Comparison of ENCODE assay signal across 18 cellular contexts in the genomic region with DNA sequence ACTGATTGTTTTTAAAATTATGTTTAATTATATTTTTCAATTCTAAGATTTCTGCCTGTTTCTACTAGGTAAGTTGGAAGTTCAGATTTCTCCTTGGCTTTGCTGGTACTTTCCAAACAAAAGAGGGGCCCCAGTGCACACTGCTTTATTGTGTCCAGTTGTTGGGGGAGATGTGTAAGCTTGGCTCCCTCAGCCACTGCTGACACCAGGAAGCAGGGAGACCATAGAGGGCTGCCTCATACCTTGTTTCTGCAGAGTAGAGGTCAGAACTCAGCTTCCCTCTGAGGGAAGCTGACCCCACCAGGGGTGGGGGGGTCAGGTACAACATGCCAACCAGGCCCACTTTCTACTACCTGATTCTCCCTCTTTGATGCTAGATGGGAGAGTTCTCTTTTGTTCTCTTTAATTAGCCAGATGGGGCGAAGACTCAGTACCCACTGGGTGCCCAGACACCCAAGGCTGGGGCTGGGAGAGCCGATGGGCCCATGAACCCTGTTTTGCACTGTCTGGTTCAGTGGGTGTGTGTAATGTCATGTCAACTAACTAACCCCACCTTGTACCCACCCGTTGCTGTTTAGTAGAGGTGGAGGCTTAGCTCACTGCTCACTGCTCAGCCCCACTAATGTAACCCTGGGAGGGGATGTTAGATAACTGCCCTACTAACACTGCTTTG. TPM values are rescaled to one million over a fixed set of nuclear protein-coding genes. Genes with fewer than 3 reads are reported as not detected.
DNase-seq lines count a peak whose midpoint lies in the region; ATAC-seq, FAIRE-seq and TF ChIP-seq lines count a peak whose summit lies in the region.
"Had no signal": no experiment of that assay in that cellular context is flagged by ENCODE, and none has a peak within 500 bp of the region (broad histone marks: within the 10 kb centered on the region; RNA-seq: fewer than 3 reads in every experiment).

No MANE protein-coding gene starts in this region.

- peak overlapping the region; percentile 4 for H3K4ac ChIP-seq in trophoblast cell (ENCODE audit: low read depth, low read length)

- in situ Hi-C loops in HepG2 (cut with HindIII; ENCODE audit: extremely low pct_ligation_motif_present, low pct_unique_long_range_greater_than_20kb): no loop called here

- no peak overlapping the region for H3K9ac ChIP-seq in HepG2 (ENCODE audit: insufficient read depth, low read depth, low read length)
- H3K9ac ChIP-seq in astrocyte (ENCODE audit: low read length): no peak overlapping the region
- no peak overlapping the region for H3K9ac ChIP-seq in trophoblast cell (ENCODE audit: low read length)

- ATAC-seq in HepG2: peak; percentile 73
- no peak for ATAC-seq in right lobe of liver
- no peak for ATAC-seq in activated naive CD8-positive, alpha-beta T cell treated with anti-CD3 and anti-CD28 coated beads, Interleukin-2, amount 50 U/mL, for 24 hours

- H2AFZ ChIP-seq in HepG2 (ENCODE audit: low read length) (no peak overlapping the region), astrocyte (ENCODE audit: low read depth, low read length) (no peak overlapping the region), trophoblast cell (ENCODE audit: insufficient read depth, low read length, poor library complexity) (no peak overlapping the region)

- H2BK120ac ChIP-seq in trophoblast cell (ENCODE audit: insufficient read depth, low read length, poor library complexity): no peak overlapping the region

- H3K36me3 ChIP-seq in HepG2 (replicated peaks in 1 of 2; ENCODE audit: control insufficient read depth in 1 of 2, insufficient read depth in 2 of 2, low read length in 2 of 2): peaks cover 7 to 52% of the 10 kb centered on the region in 2 experiments; a peak in 4 of 5 replicates
- no peaks in the 10 kb centered on the region for H3K36me3 ChIP-seq in right lobe of liver
- H3K36me3 ChIP-seq in astrocyte (ENCODE audit: insufficient read depth, low read length): no peaks in the 10 kb centered on the region
- peaks cover 30 to 47% of the 10 kb centered on the region in 2 experiments for H3K36me3 ChIP-seq in trophoblast cell (ENCODE audit: control insufficient read depth in 1 of 2, insufficient read depth in 2 of 2, low read length in 2 of 2)

- peaks cover 5% of the 10 kb centered on the region; the same call in 1 of the 2 replicates for H4K20me1 ChIP-seq in HepG2 (ENCODE audit: insufficient read depth, low read length)
- peaks cover 57% of the 10 kb centered on the region for H4K20me1 ChIP-seq in astrocyte (ENCODE audit: insufficient read depth, low read length)

- TF ChIP-seq EP300 in HepG2 (IDR thresholded peaks at IDR 0.05; ENCODE audit: low read depth in 2 of 2, low read length in 2 of 2) (no peak), HepG2 (CRISPR knock-in tag; IDR thresholded peaks at IDR 0.05; ENCODE audit: borderline replicate concordance) (no peak)

- TF ChIP-seq POLR2A in HepG2 (IDR thresholded peaks at IDR 0.05; ENCODE audit: insufficient read depth in 1 of 2, low read depth in 2 of 2, low read length in 2 of 2) (no peak), right lobe of liver (IDR thresholded peaks at IDR 0.05) (no peak)

- FAIRE-seq in HepG2 (lab: Jason Lieb, UNC) (peak; percentile 34), astrocyte (lab: Jason Lieb, UNC) (no peak), urothelium cell line (lab: Jason Lieb, UNC) (peak; percentile 83)
- FAIRE-seq: D721Med, G401.6, GM12878 had no signal

- H3K27ac Mint-ChIP-seq in astrocyte (ENCODE audit: unreplicated experiment): no peak overlapping the region
- H3K27ac Mint-ChIP-seq in activated naive CD8-positive, alpha-beta T cell treated with anti-CD3 and anti-CD28 coated beads, Interleukin-2, amount 50 U/mL, for 24 hours: no peak overlapping the region
- H3K27ac Mint-ChIP-seq: CD4-positive, alpha-beta T cell had no signal

- H3K4me1 ChIP-seq in HepG2 (ENCODE audit: insufficient read depth, low read length) (peaks cover 27% of the 10 kb centered on the region), right lobe of liver (peaks cover 0 to 10% (median 3%) of the 10 kb centered on the region in 4 donors), astrocyte (ENCODE audit: insufficient read depth, low read length) (peaks cover 11% of the 10 kb centered on the region), trophoblast cell (ENCODE audit: control insufficient read depth in 1 of 2, insufficient read depth in 2 of 2, low read length in 2 of 2) (peaks cover 0 to 2% of the 10 kb centered on the region in 2 experiments)

- no TSS peak for BruUV-seq in HepG2 (replicated peaks; lab: Mats Ljungman, UMichigan)

- TF ChIP-seq CTCF in HepG2 (CRISPR knock-in tag; IDR thresholded peaks at IDR 0.05) (no peak), right lobe of liver (IDR thresholded peaks at IDR 0.05) (no peak), astrocyte (IDR thresholded peaks at IDR 0.05; ENCODE audit: insufficient read depth, low read depth, low read length) (no peak)

- H3K4me3 Mint-ChIP-seq in astrocyte (ENCODE audit: unreplicated experiment): no peak overlapping the region
- no peak overlapping the region for H3K4me3 Mint-ChIP-seq in activated naive CD8-positive, alpha-beta T cell treated with anti-CD3 and anti-CD28 coated beads, Interleukin-2, amount 50 U/mL, for 24 hours
- H3K4me3 Mint-ChIP-seq: CD4-positive, alpha-beta T cell had no signal

- CTCF ChIA-PET in HepG2 (lab: Yijun Ruan, JAX; ENCODE audit: low intra/inter-chr PET ratio, low total read pairs): interaction anchor here (1.8 kb wide), 1 partner anchor 18 kb away, joined by 9 read pairs; no protein-coding TSS in a partner anchor

- H3K79me2 ChIP-seq in HepG2 (ENCODE audit: insufficient read depth, low read length) (peaks cover 83% of the 10 kb centered on the region), astrocyte (ENCODE audit: insufficient read depth, low read length) (no peaks in the 10 kb centered on the region), trophoblast cell (ENCODE audit: control insufficient read depth, insufficient read depth, low read length, poor library complexity) (peaks cover 5% of the 10 kb centered on the region)

- no peak overlapping the region for H2BK5ac ChIP-seq in trophoblast cell (ENCODE audit: low read depth, low read length, poor library complexity)

- H4K8ac ChIP-seq in trophoblast cell (ENCODE audit: low read depth, low read length): no peak overlapping the region

- H3K27ac ChIP-seq in HepG2 (ENCODE audit: extremely low read length, insufficient read depth, low read length) (peak overlapping the region; percentile 4), right lobe of liver (no peak overlapping the region), astrocyte (ENCODE audit: low read depth, low read length) (no peak overlapping the region), trophoblast cell (ENCODE audit: low read depth, low read length) (no peak overlapping the region)
- H3K27ac ChIP-seq: RWPE1 had no signal

- H4K12ac ChIP-seq in trophoblast cell (ENCODE audit: low read depth, low read length): no peak overlapping the region

- H3K4me1 Mint-ChIP-seq in astrocyte (ENCODE audit: low read depth, unreplicated experiment): peaks cover 6% of the 10 kb centered on the region
- H3K4me1 Mint-ChIP-seq in activated naive CD8-positive, alpha-beta T cell treated with anti-CD3 and anti-CD28 coated beads, Interleukin-2, amount 50 U/mL, for 24 hours: peaks cover 30% of the 10 kb centered on the region

- DNase-seq in HepG2 (ENCODE audit: low spot score) (peak; percentile 59), right lobe of liver (no peak), astrocyte (ENCODE audit: low read depth) (no peak), trophoblast cell (no peak), urothelium cell line (ENCODE audit: low spot score) (no peak), HT-29 (ENCODE audit: low spot score) (no peak), HuH-7 (ENCODE audit: low spot score) (no peak)
- no peak for DNase-seq in activated naive CD8-positive, alpha-beta T cell treated with anti-CD3 and anti-CD28 coated beads, Interleukin-2, amount 50 U/mL, for 24 hours
- DNase-seq: 8988T; CD4-positive, alpha-beta T cell; DMS53; HCEC 1CT; NCI-H1694; SHP77 had no signal

- H3K18ac ChIP-seq in trophoblast cell (ENCODE audit: low read length): no peak overlapping the region

- WGBS in HepG2 (ENCODE audit: low lambda C conversion rate): 100% methylated on average over 3 of the region's 3 CpGs
- no CpG with 5 or more reads among the region's 3 CpGs for WGBS in right lobe of liver (ENCODE audit: insufficient coverage, low coverage, low lambda C conversion rate, missing lambda C conversion rate)
- no CpG with 5 or more reads among the region's 3 CpGs for WGBS in trophoblast cell (ENCODE audit: extremely low coverage, insufficient coverage, insufficient read length)

- POLR2A ChIA-PET in HepG2 (lab: Yijun Ruan, JAX): interaction anchor here (0.6 to 1.6 kb wide), 2 partner anchors 10 to 14 kb away, joined by 3 to 8 read pairs; partner anchors contain the start of gene BCL2L11

- H3K27me3 Mint-ChIP-seq in astrocyte (ENCODE audit: low read depth, unreplicated experiment): no peaks in the 10 kb centered on the region
- no peaks in the 10 kb centered on the region for H3K27me3 Mint-ChIP-seq in activated naive CD8-positive, alpha-beta T cell treated with anti-CD3 and anti-CD28 coated beads, Interleukin-2, amount 50 U/mL, for 24 hours
- H3K27me3 Mint-ChIP-seq: CD4-positive, alpha-beta T cell had no signal

- H2BK12ac ChIP-seq in trophoblast cell (ENCODE audit: low read length): no peak overlapping the region

- H2AK5ac ChIP-seq in trophoblast cell (ENCODE audit: low read length): no peak overlapping the region

- no peaks in the 10 kb centered on the region for H3K9me3 Mint-ChIP-seq in astrocyte (ENCODE audit: unreplicated experiment)
- no peaks in the 10 kb centered on the region for H3K9me3 Mint-ChIP-seq in activated naive CD8-positive, alpha-beta T cell treated with anti-CD3 and anti-CD28 coated beads, Interleukin-2, amount 50 U/mL, for 24 hours
- H3K9me3 Mint-ChIP-seq: CD4-positive, alpha-beta T cell had no signal

- TF ChIP-seq RAD21 in HepG2 (CRISPR knock-in tag; IDR thresholded peaks at IDR 0.05): no peak

- H3K79me1 ChIP-seq in trophoblast cell (ENCODE audit: low read length): no peaks in the 10 kb centered on the region

- H3K4me3 ChIP-seq in HepG2 (replicated peaks in 1 of 3; ENCODE audit: insufficient read depth in 1 of 3, low read depth in 2 of 3, low read length in 3 of 3) (no peak overlapping the region), right lobe of liver (no peak overlapping the region), astrocyte (ENCODE audit: insufficient read depth, low read depth, low read length) (no peak overlapping the region), trophoblast cell (ENCODE audit: low read depth, low read length) (no peak overlapping the region)
- H3K4me3 ChIP-seq: GM12878 had no signal

- H3K23ac ChIP-seq in trophoblast cell (ENCODE audit: low read length): peak overlapping the region; percentile 73

- H3K27me3 ChIP-seq in HepG2 (ENCODE audit: control insufficient read depth in 1 of 2, insufficient read depth in 2 of 2, low read length in 2 of 2): no peaks in the 10 kb centered on the region
- H3K27me3 ChIP-seq in right lobe of liver: no peaks in the 10 kb centered on the region
- H3K27me3 ChIP-seq in astrocyte (ENCODE audit: insufficient read depth, low read length): no peaks in the 10 kb centered on the region
- H3K27me3 ChIP-seq in trophoblast cell (ENCODE audit: insufficient read depth, low read length): no peaks in the 10 kb centered on the region

- no peak overlapping the region for H3K14ac ChIP-seq in trophoblast cell (ENCODE audit: low read length)

- intact Hi-C loops in HepG2 (cut with micrococcal nuclease; ENCODE audit: unreplicated experiment) (loop anchor here (2.0 kb wide), 1 partner anchor 19 kb away; no protein-coding TSS in a partner anchor), right lobe of liver (cut with DNase I) (no loop called here)

- H3K9me3 ChIP-seq in HepG2 (ENCODE audit: low read length) (no peaks in the 10 kb centered on the region), right lobe of liver (no peaks in the 10 kb centered on the region), astrocyte (ENCODE audit: insufficient read depth, low read depth, low read length) (no peaks in the 10 kb centered on the region), trophoblast cell (ENCODE audit: insufficient read depth, low read depth, low read length) (no peaks in the 10 kb centered on the region)

- peak overlapping the region; percentile 18; the same call in 1 of the 2 replicates for H3K4me2 ChIP-seq in HepG2 (ENCODE audit: low read depth, low read length)
- H3K4me2 ChIP-seq in astrocyte (ENCODE audit: low read length): peak overlapping the region; percentile 21
- H3K4me2 ChIP-seq in trophoblast cell (ENCODE audit: low read length): no peak overlapping the region

- no peak overlapping the region for H4K91ac ChIP-seq in trophoblast cell (ENCODE audit: low read depth, low read length)

- peaks cover 21% of the 10 kb centered on the region for H3K36me3 Mint-ChIP-seq in astrocyte (ENCODE audit: low read depth, unreplicated experiment)
- peaks cover 76% of the 10 kb centered on the region for H3K36me3 Mint-ChIP-seq in activated naive CD8-positive, alpha-beta T cell treated with anti-CD3 and anti-CD28 coated beads, Interleukin-2, amount 50 U/mL, for 24 hours (ENCODE audit: low read depth)

RNA-seq across cellular contexts. Expression of gene BCL2L11, which starts 14.7 kb away (rescaled TPM):
- 9.7 and 9.9 TPM in 2 replicates for total RNA-seq in HepG2 (2016; rRNA removed; fragmentation: Illumina TruSeq; extraction: Trizol)
- total RNA-seq in HepG2 (2016; cell fraction: cytosol; rRNA removed; fragmentation: Illumina TruSeq; extraction: Trizol; ENCODE audit: low read depth): 1.5 and 4.5 TPM in 2 replicates
- total RNA-seq in HepG2 (2016; cell fraction: insoluble cytoplasmic fraction; rRNA removed; fragmentation: Illumina TruSeq; extraction: Trizol): 6.4 and 9.7 TPM in 2 replicates
- 6.9 and 7.6 TPM in 2 replicates for total RNA-seq in HepG2 (2016; cell fraction: membrane; rRNA removed; fragmentation: Illumina TruSeq; extraction: Trizol)
- 22.7 and 24.2 TPM in 2 replicates for total RNA-seq in HepG2 (2016; cell fraction: nucleus; rRNA removed; fragmentation: Illumina TruSeq; extraction: Trizol)
- 6.1 and 6.4 TPM in 2 replicates for polyA plus RNA-seq in HepG2 (2011; rRNA removed)
- polyA plus RNA-seq in HepG2 (2011; cell fraction: cytosol; rRNA removed): 3.7 and 5.7 TPM in 2 replicates
- polyA plus RNA-seq in HepG2 (2011; cell fraction: nucleus; rRNA removed): 9.5 and 16.1 TPM in 2 replicates
- polyA plus RNA-seq in HepG2 (2012): 11.6 and 12.0 TPM in 2 replicates
- 1.6 and 2.1 TPM in 2 replicates for polyA plus RNA-seq in HepG2 (2016; cell fraction: cytosol; fragmentation: Illumina TruSeq; extraction: Trizol; ENCODE audit: low read depth)
- polyA plus RNA-seq in HepG2 (2016; cell fraction: insoluble cytoplasmic fraction; fragmentation: Illumina TruSeq; extraction: Trizol; ENCODE audit: low read depth): 9.9 and 10.8 TPM in 2 replicates
- 3.1 and 3.8 TPM in 2 replicates for polyA plus RNA-seq in HepG2 (2016; cell fraction: membrane; fragmentation: Illumina TruSeq; extraction: Trizol; ENCODE audit: low read depth)
- polyA plus RNA-seq in HepG2 (2016; cell fraction: nucleus; fragmentation: Illumina TruSeq; extraction: Trizol; ENCODE audit: insufficient read depth, low read depth): 22.4 and 23.3 TPM in 2 replicates
- polyA minus RNA-seq in HepG2 (2011; rRNA and poly(A)+ RNA removed; ENCODE audit: low replicate concordance): 7.4 and 11.0 TPM in 2 replicates
- polyA minus RNA-seq in HepG2 (2011; cell fraction: cytosol; rRNA and poly(A)+ RNA removed): 6.5 and 6.6 TPM in 2 replicates
- polyA minus RNA-seq in HepG2 (2011; cell fraction: nucleus; rRNA and poly(A)+ RNA removed): 24.2 and 24.5 TPM in 2 replicates
- total RNA-seq in right lobe of liver: 10 to 100 TPM in 2 of 6 experiments, 1 to 10 TPM in 4; 6.5 to 13.0 (median 8.8) TPM
- 12.6 and 19.3 TPM in 2 replicates for total RNA-seq in astrocyte
- 29.4 and 31.9 TPM in 2 replicates for polyA plus RNA-seq in trophoblast cell (2013)
- total RNA-seq in HT-29 (2014; rRNA removed; shearing (Covaris generic)): 9.7 and 24.5 TPM in 2 replicates
